Comparison of ENCODE assay signal across 8 cellular contexts in the genomic region with DNA sequence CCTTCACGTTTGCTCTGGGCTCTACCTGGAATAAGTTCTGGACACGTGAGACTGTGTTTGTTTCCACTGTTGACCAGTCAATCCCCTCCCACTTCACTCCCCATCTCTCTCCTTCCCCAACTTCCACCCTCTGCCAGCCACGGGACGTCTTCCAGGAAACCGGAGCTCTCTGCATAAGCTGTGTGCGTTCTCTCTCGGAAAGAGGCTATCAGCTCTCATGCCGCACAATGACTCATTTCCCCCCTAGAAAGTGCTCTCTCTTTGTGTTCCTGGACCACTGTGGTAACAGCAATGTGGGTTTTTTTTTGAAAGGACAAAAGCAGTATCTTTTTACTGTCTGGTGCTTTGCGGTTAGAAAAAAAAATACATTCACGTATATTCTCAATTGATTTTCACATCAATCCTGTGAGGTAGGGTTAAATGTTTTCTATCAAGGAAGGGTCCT. TPM values are rescaled to one million over a fixed set of nuclear protein-coding genes. Genes with fewer than 3 reads are reported as not detected.
DNase-seq lines count a peak whose midpoint lies in the region; ATAC-seq and TF ChIP-seq lines count a peak whose summit lies in the region.

No MANE protein-coding gene starts in this region.

- no peak for TF ChIP-seq POLR2A in vagina (IDR thresholded peaks at IDR 0.05)

- H3K4me3 ChIP-seq in fibroblast of pulmonary artery (replicated peaks; ENCODE audit: low read depth, low read length) (peak overlapping the region; percentile 32), vagina (no peak overlapping the region)

- peaks cover 15% of the 10 kb centered on the region for H3K27me3 Mint-ChIP-seq in activated CD4-positive, alpha-beta T cell treated with anti-CD3 and anti-CD28 coated beads for 36 hours

- no peaks in the 10 kb centered on the region for H3K36me3 ChIP-seq in vagina

- H3K9me3 Mint-ChIP-seq in activated CD4-positive, alpha-beta T cell treated with anti-CD3 and anti-CD28 coated beads for 36 hours (ENCODE audit: low read depth) = no peaks in the 10 kb centered on the region

- DNase-seq in left cardiac atrium (peak; percentile 45), cardiac septum (ENCODE audit: low spot score) (no peak), fibroblast of pulmonary artery (ENCODE audit: low read depth) (peak; percentile 95), vagina (ENCODE audit: extremely low spot score in 2 of 2) (no peak)
- peak; percentile 73 for DNase-seq in activated CD4-positive, alpha-beta T cell treated with anti-CD3 and anti-CD28 coated beads for 36 hours
- DNase-seq in stimulated activated CD8-positive, alpha-beta memory T cell treated with anti-CD3 and anti-CD28 coated beads, Interleukin-2, amount 100 ng/mL, for 48 hours (ENCODE audit: low read depth in 2 of 2) = peak; percentile 25 to 46

- peak overlapping the region; percentile 68 for H3K27ac Mint-ChIP-seq in activated CD4-positive, alpha-beta T cell treated with anti-CD3 and anti-CD28 coated beads for 36 hours

- POLR2A ChIA-PET in activated CD4-positive, alpha-beta T cell treated with anti-CD3 and anti-CD28 coated beads for 36 hours (lab: Charles Lee) = interaction anchor here (0.6 to 1.3 kb wide), 3 partner anchors 37 to 64 kb away, joined by 4 to 7 read pairs (median 4); no protein-coding TSS in a partner anchor

- intact Hi-C loops in left cardiac atrium (cut with DNase I) (no loop called here), cardiac septum (cut with DNase I) (no loop called here), vagina (cut with DNase I) (no loop called here)
- intact Hi-C loops in activated CD4-positive, alpha-beta T cell treated with anti-CD3 and anti-CD28 coated beads for 36 hours (cut with DNase I, micrococcal nuclease) = loop anchor here (1.0 to 2.0 kb wide), 9 partner anchors 37 to 401 kb away; partner anchors contain the start of genes APLF (in 2 of the 2) and FBXO48 (in 2 of the 2)

- peak; percentile 59 to 87 for ATAC-seq in left cardiac atrium
- ATAC-seq in HG03378 (IDR thresholded peaks at IDR 0.05; ENCODE audit: unreplicated experiment) = peak; percentile 90
- peak; percentile 90 for ATAC-seq in activated CD4-positive, alpha-beta T cell treated with anti-CD3 and anti-CD28 coated beads for 36 hours
- no peak for ATAC-seq in HG03571 (IDR thresholded peaks at IDR 0.05; ENCODE audit: unreplicated experiment)

- H3K9me3 ChIP-seq in vagina = no peaks in the 10 kb centered on the region

- CTCF ChIA-PET in activated CD4-positive, alpha-beta T cell treated with anti-CD3 and anti-CD28 coated beads for 36 hours (lab: Charles Lee) = interaction anchor here (0.6 to 2.9 kb wide), 9 partner anchors 8 to 289 kb away, joined by 3 to 13 read pairs (median 5); no protein-coding TSS in a partner anchor

- H3K27ac ChIP-seq in vagina = no peak overlapping the region

- H3K4me1 ChIP-seq in vagina = no peaks in the 10 kb centered on the region

- no peaks in the 10 kb centered on the region for H3K27me3 ChIP-seq in vagina

- peaks cover 43% of the 10 kb centered on the region for H3K4me1 Mint-ChIP-seq in activated CD4-positive, alpha-beta T cell treated with anti-CD3 and anti-CD28 coated beads for 36 hours

- H3K4me3 Mint-ChIP-seq in activated CD4-positive, alpha-beta T cell treated with anti-CD3 and anti-CD28 coated beads for 36 hours = peak overlapping the region; percentile 0

- H3K36me3 Mint-ChIP-seq in activated CD4-positive, alpha-beta T cell treated with anti-CD3 and anti-CD28 coated beads for 36 hours (ENCODE audit: low read depth) = no peaks in the 10 kb centered on the region

- TF ChIP-seq CTCF in fibroblast of pulmonary artery (IDR thresholded peaks at IDR 0.05; ENCODE audit: low read length, missing control alignments) (no peak), vagina (IDR thresholded peaks at IDR 0.05) (no peak)

RNA-seq across cellular contexts. Expression of gene PROKR1, which starts 10.2 kb away (rescaled TPM):
- under 1 TPM in 1 of 2 donors, not detected in 1; 0.12 TPM for total RNA-seq in left cardiac atrium
- total RNA-seq in cardiac septum = 0.08 TPM
- not detected for total RNA-seq in activated CD4-positive, alpha-beta T cell treated with anti-CD3 and anti-CD28 coated beads for 36 hours
- total RNA-seq in vagina = not detected

Comparison
In these comparisons a context has a peak if more than half of its experiments do, and no peak if none do; other contexts are left out.
1. DNase-seq: peak in left cardiac atrium (single experiment), activated CD4-positive, alpha-beta T cell treated with anti-CD3 and anti-CD28 coated beads for 36 hours (single experiment), fibroblast of pulmonary artery (single experiment) and stimulated activated CD8-positive, alpha-beta memory T cell treated with anti-CD3 and anti-CD28 coated beads, Interleukin-2, amount 100 ng/mL, for 48 hours (2 of 2); none in cardiac septum (single experiment) and vagina (0 of 2).
2. intact Hi-C loops: an anchor here in activated CD4-positive, alpha-beta T cell treated with anti-CD3 and anti-CD28 coated beads for 36 hours (1.0 to 2.0 kb wide); none called in left cardiac atrium, cardiac septum and vagina.